21 cellular contexts compared by ENCODE assay signal in the genomic region with DNA sequence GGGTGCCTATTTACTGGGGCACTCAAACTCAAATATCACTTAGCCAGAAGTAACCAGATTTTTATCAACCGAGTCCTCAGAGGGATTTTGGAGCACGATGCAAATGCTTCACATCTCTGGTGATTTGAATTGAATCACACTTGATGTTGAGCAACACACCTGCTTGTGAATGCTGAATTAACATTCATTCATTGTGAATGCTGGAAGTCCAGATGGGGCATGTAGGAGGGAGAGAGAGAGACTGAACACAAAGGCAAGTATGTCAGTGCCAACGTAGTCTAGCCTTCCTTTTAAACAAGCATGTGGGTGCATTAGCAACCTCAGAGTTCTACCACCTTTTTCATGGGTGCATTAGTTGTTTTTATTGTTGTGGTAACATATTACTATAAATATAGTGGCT.
"Had no signal": no experiment of that assay in that cellular context is flagged by ENCODE, and none has a peak within 500 bp of the region (broad histone marks: within the 10 kb centered on the region; RNA-seq: fewer than 3 reads in every experiment).

No MANE protein-coding gene starts in this region.

- H3K36me3 ChIP-seq: esophagus squamous epithelium, lower lobe of right lung, neutrophil, spleen, transverse colon had no signal

- H3K27me3 ChIP-seq: dorsolateral prefrontal cortex, esophagus squamous epithelium, neutrophil, spleen, transverse colon had no signal

- H3K4me3 ChIP-seq: dorsolateral prefrontal cortex, esophagus squamous epithelium, left ventricle myocardium inferior, lower lobe of right lung, psoas muscle, spleen, thoracic aorta, transverse colon had no signal

- H3K9me3 ChIP-seq: lower lobe of right lung, neutrophil, thoracic aorta, transverse colon had no signal

- H3K27ac ChIP-seq: dorsolateral prefrontal cortex, esophagus squamous epithelium, left ventricle myocardium inferior, lower lobe of right lung, neutrophil, psoas muscle, spleen, thoracic aorta, transverse colon had no signal

- FAIRE-seq: islet of Langerhans had no signal

- ATAC-seq: lower lobe of right lung; naive thymus-derived CD4-positive, alpha-beta T cell; psoas muscle; sciatic nerve; stimulated activated naive B cell treated with anti-CD40 and anti-IgM and Interleukin-4, amounts not matched to agents 10 μg/mL and 1 μg/mL and 100 μg/mL, for 72 hours; stimulated activated naive CD8-positive, alpha-beta T cell treated with anti-CD3 and anti-CD28 coated beads, Interleukin-15, amount 100 ng/mL, for 72 hours had no signal

- H3K4me1 ChIP-seq: esophagus squamous epithelium, lower lobe of right lung, psoas muscle, spleen, transverse colon had no signal

- DNase-seq: cortex of kidney; effector CD8-positive, alpha-beta T cell; esophagus squamous epithelium; foreskin fibroblast; left ventricle myocardium inferior; lower lobe of right lung; mesendoderm; naive thymus-derived CD4-positive, alpha-beta T cell; psoas muscle; spleen; stimulated activated CD4-positive, alpha-beta T cell treated with anti-CD3 and anti-CD28 coated beads, Interleukin-15, amount 100 ng/mL, for 24 hours; stimulated activated CD4-positive, alpha-beta T cell treated with anti-CD3 and anti-CD28 coated beads, Interleukin-1b, Interleukin-23, amount 100 ng/mL, for 48 hours; stimulated activated CD4-positive, alpha-beta T cell treated with anti-CD3 and anti-CD28 coated beads, Interleukin-4, amount 100 ng/mL, for 4 hours; stimulated activated naive B cell treated with anti-CD40 and anti-IgM and Interleukin-4, amounts not matched to agents 10 μg/mL and 1 μg/mL and 100 μg/mL, for 72 hours; stimulated activated naive CD8-positive, alpha-beta T cell treated with anti-CD3 and anti-CD28 coated beads, Interleukin-15, amount 100 ng/mL, for 72 hours; transverse colon had no signal
